ENCODE assay signal across 8 cellular contexts in genomic region chr10:114544045-114544659, GRCh38.
DNase-seq lines count a peak whose midpoint lies in the region; ATAC-seq and TF ChIP-seq lines count a peak whose summit lies in the region.

No MANE protein-coding gene starts in this region.

- no peaks in the 10 kb centered on the region for H3K9me3 Mint-ChIP-seq in activated T-helper 17 cell treated with anti-CD3 and anti-CD28 coated beads, Interleukin-2, amount 50 U/mL, for 72 hours

- peaks cover 4% of the 10 kb centered on the region; the same call in 1 of the 2 replicates for H4K20me1 ChIP-seq in DND-41 (ENCODE audit: insufficient read depth, low read length)
- H4K20me1 ChIP-seq in MM.1S (ENCODE audit: insufficient read depth, low read length): no peaks in the 10 kb centered on the region

- ATAC-seq in DND-41 (ENCODE audit: insufficient read depth, low read depth) (peak; percentile 88), GM21717 (IDR thresholded peaks at IDR 0.05; ENCODE audit: unreplicated experiment) (peak; percentile 98)
- peak; percentile 62 for ATAC-seq in activated T-helper 17 cell treated with anti-CD3 and anti-CD28 coated beads, Interleukin-2, amount 50 U/mL, for 72 hours (replicated peaks)

- H3F3A ChIP-seq in MM.1S (ENCODE audit: insufficient read depth, low read length): peaks cover 7% of the 10 kb centered on the region; the same call in 1 of the 2 replicates

- TF ChIP-seq CTCF in DND-41 (IDR thresholded peaks at IDR 0.05; ENCODE audit: borderline replicate concordance, extremely low read depth, low read length, poor library complexity, severe bottlenecking) (no peak), MM.1S (IDR thresholded peaks at IDR 0.05; ENCODE audit: low read length) (no peak)

- no peaks in the 10 kb centered on the region for H3K36me3 ChIP-seq in DND-41 (ENCODE audit: insufficient read depth, low read length)
- no peaks in the 10 kb centered on the region for H3K36me3 ChIP-seq in MM.1S (replicated peaks; ENCODE audit: insufficient read depth, low read length)

- H3K27me3 ChIP-seq in DND-41 (ENCODE audit: insufficient read depth, low read length, poor library complexity) (peaks cover 4% of the 10 kb centered on the region), MM.1S (replicated peaks; ENCODE audit: insufficient read depth, low read length) (0 out of 2 replicates have a peak, but pooled peaks cover 12% of the 10 kb centered on the region)

- DNase-seq in DND-41: peak; percentile 90
- DNase-seq in MM.1S: peak; percentile 83
- peak; percentile 78 for DNase-seq in stimulated activated CD4-positive, alpha-beta T cell treated with anti-CD3 and anti-CD28 coated beads, Interleukin-1b, Interleukin-23, amount 100 ng/mL, for 48 hours
- DNase-seq in GOT3 (lab: John Stamatoyannopoulos, UW): no peak
- DNase-seq in DMS53 treated with DMSO at 0.1 percent for 48 hours (lab: John Stamatoyannopoulos, UW; ENCODE audit: unreplicated experiment): no peak
- DNase-seq in NCI-H510A treated with DMSO at 0.1 percent for 48 hours (lab: John Stamatoyannopoulos, UW): no peak

- H3K4me3 ChIP-seq in DND-41 (ENCODE audit: low read depth in 1 of 2, low read length in 2 of 2): no peak overlapping the region
- H3K4me3 ChIP-seq in MM.1S (ENCODE audit: low read length): no peak overlapping the region

- H3K4me2 ChIP-seq in DND-41 (ENCODE audit: insufficient read depth, low read length) (peak overlapping the region; percentile 53), MM.1S (ENCODE audit: low read depth, low read length) (peak overlapping the region; percentile 40; the same call in 1 of the 2 replicates)

- peak overlapping the region; percentile 88 for H3K27ac Mint-ChIP-seq in activated T-helper 17 cell treated with anti-CD3 and anti-CD28 coated beads, Interleukin-2, amount 50 U/mL, for 72 hours

- H3K9me2 ChIP-seq in MM.1S (replicated peaks; ENCODE audit: insufficient read depth, low read length): no peaks in the 10 kb centered on the region

- no peaks in the 10 kb centered on the region for H3K27me3 Mint-ChIP-seq in activated T-helper 17 cell treated with anti-CD3 and anti-CD28 coated beads, Interleukin-2, amount 50 U/mL, for 72 hours

- H3K4me1 Mint-ChIP-seq in activated T-helper 17 cell treated with anti-CD3 and anti-CD28 coated beads, Interleukin-2, amount 50 U/mL, for 72 hours: peaks cover 38% of the 10 kb centered on the region

- H2AFZ ChIP-seq in DND-41 (ENCODE audit: low read depth, low read length) (peak overlapping the region; percentile 57; the same call in 1 of the 2 replicates), MM.1S (ENCODE audit: low read length) (0 out of 2 replicates have a peak overlapping the region, but pooled peaks have one; percentile 4)

- H3K4me1 ChIP-seq in DND-41 (ENCODE audit: insufficient read depth, low read length) (peaks cover 51% of the 10 kb centered on the region), MM.1S (ENCODE audit: low read length) (peaks cover 18% of the 10 kb centered on the region)

- H3K79me2 ChIP-seq in DND-41 (ENCODE audit: insufficient read depth, low read length): no peaks in the 10 kb centered on the region
- H3K79me2 ChIP-seq in MM.1S (ENCODE audit: low read length): no peaks in the 10 kb centered on the region

- H3K9me3 ChIP-seq in DND-41 (ENCODE audit: insufficient read depth, low read length, severe bottlenecking): no peaks in the 10 kb centered on the region
- H3K9me3 ChIP-seq in MM.1S (replicated peaks; ENCODE audit: insufficient read depth, low read length): no peaks in the 10 kb centered on the region

- H3K36me3 Mint-ChIP-seq in activated T-helper 17 cell treated with anti-CD3 and anti-CD28 coated beads, Interleukin-2, amount 50 U/mL, for 72 hours (ENCODE audit: low read depth): no peaks in the 10 kb centered on the region

- peak overlapping the region; percentile 25 for H3K9ac ChIP-seq in DND-41 (ENCODE audit: low read depth, low read length)
- H3K9ac ChIP-seq in MM.1S (ENCODE audit: low read length): no peak overlapping the region

- peak overlapping the region; percentile 76 for H3K27ac ChIP-seq in DND-41 (ENCODE audit: low read length)
- peak overlapping the region; percentile 24; the same call in 1 of the 2 replicates for H3K27ac ChIP-seq in MM.1S (ENCODE audit: low read length)

- peak overlapping the region; percentile 85 for H3K4me3 Mint-ChIP-seq in activated T-helper 17 cell treated with anti-CD3 and anti-CD28 coated beads, Interleukin-2, amount 50 U/mL, for 72 hours

Comparison
In these comparisons a context has a peak if more than half of its experiments do, and no peak if none do; other contexts are left out.
1. DNase-seq: peak in DND-41 (single experiment), MM.1S (single experiment) and stimulated activated CD4-positive, alpha-beta T cell treated with anti-CD3 and anti-CD28 coated beads, Interleukin-1b, Interleukin-23, amount 100 ng/mL, for 48 hours (single experiment); none in GOT3 (single experiment), DMS53 treated with DMSO at 0.1 percent for 48 hours (single experiment) and NCI-H510A treated with DMSO at 0.1 percent for 48 hours (single experiment).
2. Peak in every context shown above with its lines, with median percentiles within 50 percentile points of each other: ATAC-seq.